25 cellular contexts compared by ENCODE assay signal in the genomic region with DNA sequence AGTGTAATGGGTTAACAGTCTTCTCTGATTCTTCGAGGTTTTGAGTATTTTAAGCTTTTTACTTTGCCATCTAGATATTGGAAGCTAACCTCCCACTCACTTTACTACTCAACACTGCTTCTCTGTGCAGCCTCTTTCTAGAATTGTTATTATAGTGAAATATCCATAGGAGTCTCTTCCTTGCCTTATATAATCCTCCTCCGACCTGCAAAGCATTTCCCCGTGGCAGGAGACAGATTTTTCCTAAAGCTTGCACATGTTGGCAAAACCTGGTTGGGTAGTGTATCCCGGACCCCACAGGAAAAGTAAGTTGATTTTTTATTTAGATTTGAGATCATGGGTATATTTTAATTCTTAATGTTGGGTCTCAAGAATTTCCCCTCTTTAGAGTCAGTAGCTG.
"Had no signal": no experiment of that assay in that cellular context is flagged by ENCODE, and none has a peak within 500 bp of the region (broad histone marks: within the 10 kb centered on the region; RNA-seq: fewer than 3 reads in every experiment).

No MANE protein-coding gene starts in this region.

- DNase-seq: naive thymus-derived CD4-positive, alpha-beta T cell; natural killer cell; nucleus accumbens; pancreas; right cardiac atrium; right lobe of liver; sigmoid colon; small intestine; stimulated activated CD4-positive, alpha-beta T cell treated with anti-CD3 and anti-CD28 coated beads, Interleukin-15, amount 100 ng/mL, for 24 hours; stimulated activated CD4-positive, alpha-beta T cell treated with anti-CD3 and anti-CD28 coated beads, Interleukin-2, amount 100 ng/mL, for 24 hours; stimulated activated CD4-positive, alpha-beta T cell treated with anti-CD3 and anti-CD28 coated beads, Interleukin-2, amount 100 ng/mL, for 48 hours; stimulated activated CD4-positive, alpha-beta T cell treated with anti-CD3 and anti-CD28 coated beads, Interleukin-4, amount 100 ng/mL, for 24 hours; stimulated activated naive B cell treated with anti-CD40 and anti-IgM and Interleukin-4, amounts not matched to agents 10 μg/mL and 1 μg/mL and 100 μg/mL, for 72 hours; stimulated activated naive CD4-positive, alpha-beta T cell treated with Interleukin-2 at 50 U/mL for 16 hours; stomach; testis; tibial artery; transverse colon; upper lobe of right lung; uterus had no signal

- ATAC-seq: naive thymus-derived CD4-positive, alpha-beta T cell; natural killer cell; pancreas; right cardiac atrium; right lobe of liver; stimulated activated effector memory CD8-positive, alpha-beta T cell treated with anti-CD3 and anti-CD28 coated beads, Interleukin-12 subunit alpha, Interleukin-12 subunit beta, amount 100 ng/mL, for 72 hours; stimulated activated naive B cell treated with anti-CD40 and anti-IgM and Interleukin-4, amounts not matched to agents 10 μg/mL and 1 μg/mL and 100 μg/mL, for 72 hours; upper lobe of right lung had no signal

- H3K36me3 Mint-ChIP-seq: natural killer cell; stimulated activated effector memory CD8-positive, alpha-beta T cell treated with anti-CD3 and anti-CD28 coated beads, Interleukin-12 subunit alpha, Interleukin-12 subunit beta, amount 100 ng/mL, for 72 hours; stimulated activated naive B cell treated with anti-CD40 and anti-IgM and Interleukin-4, amounts not matched to agents 10 μg/mL and 1 μg/mL and 100 μg/mL, for 72 hours; type B pancreatic cell had no signal

- H3K27ac Mint-ChIP-seq: naive thymus-derived CD4-positive, alpha-beta T cell; natural killer cell; stimulated activated effector memory CD8-positive, alpha-beta T cell treated with anti-CD3 and anti-CD28 coated beads, Interleukin-12 subunit alpha, Interleukin-12 subunit beta, amount 100 ng/mL, for 72 hours; stimulated activated naive B cell treated with anti-CD40 and anti-IgM and Interleukin-4, amounts not matched to agents 10 μg/mL and 1 μg/mL and 100 μg/mL, for 72 hours; stimulated activated naive CD8-positive, alpha-beta T cell treated with anti-CD3 and anti-CD28 coated beads, Interleukin-15, Interleukin-2, amounts not matched to agents 100 ng/mL and 50 ng/mL, for 24 hours; type B pancreatic cell had no signal

- H3K4me3 Mint-ChIP-seq: naive thymus-derived CD4-positive, alpha-beta T cell; natural killer cell; nephron; neural crest cell; stimulated activated effector memory CD8-positive, alpha-beta T cell treated with anti-CD3 and anti-CD28 coated beads, Interleukin-12 subunit alpha, Interleukin-12 subunit beta, amount 100 ng/mL, for 72 hours; stimulated activated naive B cell treated with anti-CD40 and anti-IgM and Interleukin-4, amounts not matched to agents 10 μg/mL and 1 μg/mL and 100 μg/mL, for 72 hours; stimulated activated naive CD8-positive, alpha-beta T cell treated with anti-CD3 and anti-CD28 coated beads, Interleukin-15, Interleukin-2, amounts not matched to agents 100 ng/mL and 50 ng/mL, for 24 hours; type B pancreatic cell had no signal

- H3K4me1 Mint-ChIP-seq: natural killer cell had no signal

- H3K27me3 Mint-ChIP-seq: stimulated activated naive B cell treated with anti-CD40 and anti-IgM and Interleukin-4, amounts not matched to agents 10 μg/mL and 1 μg/mL and 100 μg/mL, for 72 hours; type B pancreatic cell had no signal

- H3K9me3 Mint-ChIP-seq: natural killer cell; neural crest cell; stimulated activated effector memory CD8-positive, alpha-beta T cell treated with anti-CD3 and anti-CD28 coated beads, Interleukin-12 subunit alpha, Interleukin-12 subunit beta, amount 100 ng/mL, for 72 hours; type B pancreatic cell had no signal
